In genomic region chr17:72340836-72341235, GRCh38 we compare ENCODE assay signal across 1 cellular context.
TF ChIP-seq lines count a peak whose summit lies in the region.

No MANE protein-coding gene starts in this region.

TF ChIP-seq in IMR-90, 13 proteins besides CTCF, POLR2A, EP300 and RAD21:
- TF ChIP-seq, protein P1, sequence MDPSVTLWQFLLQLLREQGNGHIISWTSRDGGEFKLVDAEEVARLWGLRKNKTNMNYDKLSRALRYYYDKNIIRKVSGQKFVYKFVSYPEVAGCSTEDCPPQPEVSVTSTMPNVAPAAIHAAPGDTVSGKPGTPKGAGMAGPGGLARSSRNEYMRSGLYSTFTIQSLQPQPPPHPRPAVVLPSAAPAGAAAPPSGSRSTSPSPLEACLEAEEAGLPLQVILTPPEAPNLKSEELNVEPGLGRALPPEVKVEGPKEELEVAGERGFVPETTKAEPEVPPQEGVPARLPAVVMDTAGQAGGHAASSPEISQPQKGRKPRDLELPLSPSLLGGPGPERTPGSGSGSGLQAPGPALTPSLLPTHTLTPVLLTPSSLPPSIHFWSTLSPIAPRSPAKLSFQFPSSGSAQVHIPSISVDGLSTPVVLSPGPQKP (IDR thresholded peaks at IDR 0.05; ENCODE audit: borderline replicate concordance, low read depth, low read length): no peak
- no peak for TF ChIP-seq USF2 (IDR thresholded peaks at IDR 0.05; ENCODE audit: low read depth, low read length)
- no peak for TF ChIP-seq MAFK (IDR thresholded peaks at IDR 0.05; ENCODE audit: low read depth, low read length)
- no peak for TF ChIP-seq MAZ (IDR thresholded peaks at IDR 0.05; ENCODE audit: borderline replicate concordance, low read depth, low read length)
- TF ChIP-seq CEBPB (IDR thresholded peaks at IDR 0.05; ENCODE audit: low read depth, low read length): no peak
- no peak for TF ChIP-seq MXI1 (IDR thresholded peaks at IDR 0.05; ENCODE audit: borderline replicate concordance, low read depth, low read length)
- TF ChIP-seq RFX5 (IDR thresholded peaks at IDR 0.05; ENCODE audit: low read depth, low read length): no peak
- TF ChIP-seq BHLHE40 (IDR thresholded peaks at IDR 0.05; ENCODE audit: low read depth, low read length): no peak
- TF ChIP-seq FOS (IDR thresholded peaks at IDR 0.05; ENCODE audit: low read depth, low read length): no peak
